In the genomic region with DNA sequence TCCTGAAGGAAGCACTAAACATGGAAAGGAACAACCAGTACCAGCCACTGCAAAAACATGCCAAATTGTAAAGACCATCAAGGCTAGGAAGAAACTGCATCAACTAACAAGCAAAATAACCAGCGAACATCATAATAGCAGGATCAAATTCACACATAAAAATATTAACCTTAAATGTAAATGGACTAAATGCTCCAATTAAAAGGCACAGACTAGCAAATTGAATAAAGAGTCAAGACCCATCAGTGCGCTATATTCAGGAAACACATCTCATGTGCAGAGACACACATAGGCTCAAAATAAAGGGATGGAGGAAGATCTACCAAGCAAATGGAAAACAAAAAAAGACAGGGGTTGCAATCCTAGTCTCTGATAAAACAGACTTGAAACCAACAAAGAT, we compare ENCODE assay signal across 1 cellular context.
A peak's percentile ranks its signal among the peaks of the same experiment; 100 is the strongest.
DNase-seq lines count a peak whose midpoint lies in the region; ATAC-seq, FAIRE-seq and TF ChIP-seq lines count a peak whose summit lies in the region.
"Not testable (repeated sequence)": the region's sequence is repeated elsewhere in the genome, so short reads cannot be mapped to it uniquely, and the experiment has no call there.

No MANE protein-coding gene starts in this region.

- TF ChIP-seq RAD21 in K562 (CRISPR knock-in tag; conservative IDR thresholded peaks at IDR 0.05 in 1 of 2, IDR thresholded peaks at IDR 0.05 in 1 of 2), result not testable (repeated sequence)

- not testable (repeated sequence) for H3K36me3 ChIP-seq in K562 (ENCODE audit: control insufficient read depth, insufficient read depth, low read length)

- intact Hi-C loops in K562 (cut with micrococcal nuclease), result not testable (repeated sequence)

- not testable (repeated sequence) for H4K20me1 ChIP-seq in K562 (replicated peaks; ENCODE audit: control insufficient read depth, insufficient read depth, low read length)

- not testable (repeated sequence) for H3K9ac ChIP-seq in K562 (ENCODE audit: insufficient read depth in 1 of 2, low read depth in 2 of 2, low read length in 2 of 2)

- H3K9me3 ChIP-seq in K562 (replicated peaks; ENCODE audit: control insufficient read depth, insufficient read depth, low read depth, low read length), result not testable (repeated sequence)

- H2AFZ ChIP-seq in K562 (ENCODE audit: low read depth, low read length), result not testable (repeated sequence)

- not testable (repeated sequence) for H3K4me1 ChIP-seq in K562 (replicated peaks in 1 of 2; ENCODE audit: control insufficient read depth in 2 of 2, insufficient read depth in 2 of 2, low read length in 2 of 2)

- H3K9me1 ChIP-seq in K562 (ENCODE audit: control insufficient read depth, insufficient read depth, low read length), result not testable (repeated sequence)

- not testable (repeated sequence) for H3K4me2 ChIP-seq in K562 (ENCODE audit: insufficient read depth, low read length)

- not testable (repeated sequence) for DNase-seq in K562 (ENCODE audit: extremely low read depth in 1 of 4, low spot score in 3 of 4)

- not testable (repeated sequence) for BruUV-seq in K562 (replicated peaks; lab: Mats Ljungman, UMichigan)

- 50% methylated on average over 2 of the region's 2 CpGs for WGBS in K562 (ENCODE audit: insufficient coverage, low coverage, missing lambda C conversion rate)

- not testable (repeated sequence) for TF ChIP-seq EP300 in K562 (IDR thresholded peaks at IDR 0.05; ENCODE audit: low read length)

- ATAC-seq in K562, result not testable (repeated sequence)

- H3K27ac ChIP-seq in K562 (ENCODE audit: extremely low read depth, low read depth, low read length), result not testable (repeated sequence)

- not testable (repeated sequence) for H3K27me3 ChIP-seq in K562 (ENCODE audit: control insufficient read depth in 2 of 2, insufficient read depth in 2 of 2, low read length in 2 of 2)

- in situ Hi-C loops in K562 (cut with MboI), result not testable (repeated sequence)

- TF ChIP-seq POLR2A in K562 (conservative IDR thresholded peaks at IDR 0.05), result not testable (repeated sequence)

- not testable (repeated sequence) for FAIRE-seq in K562 (lab: Jason Lieb, UNC)

- TF ChIP-seq CTCF in K562 (IDR thresholded peaks at IDR 0.05 in 2 of 3, conservative IDR thresholded peaks at IDR 0.05 in 1 of 3; ENCODE audit: insufficient read depth in 2 of 3, low read depth in 1 of 3, low read length in 3 of 3), result not testable (repeated sequence)

- POLR2A ChIA-PET in K562 (lab: Yijun Ruan, JAX), result not testable (repeated sequence)

- not testable (repeated sequence) for H3K4me3 ChIP-seq in K562

- CTCF ChIA-PET in K562 (lab: Yijun Ruan, JAX; ENCODE audit: low intra/inter-chr PET ratio), result not testable (repeated sequence)

- not testable (repeated sequence) for H3K79me2 ChIP-seq in K562 (ENCODE audit: control insufficient read depth, insufficient read depth, low read length)

TF ChIP-seq in K562, 482 proteins besides CTCF, POLR2A, EP300 and RAD21:
- TF ChIP-seq ZNF507 (tag; conservative IDR thresholded peaks at IDR 0.05) (peak; percentile 98), ZNF354B (CRISPR knock-in tag; IDR thresholded peaks at IDR 0.05) (peak; percentile 90)
TF ChIP-seq in K562: peak in this region for 2; not testable (repeated sequence) for 480.
